20 cellular contexts compared by ENCODE assay signal in genomic region chr6:4564746-4565145, GRCh38.
A peak's percentile ranks its signal among the peaks of the same experiment; 100 is the strongest.
DNase-seq lines count a peak whose midpoint lies in the region; ATAC-seq lines count a peak whose summit lies in the region.
"Had no signal": no experiment of that assay in that cellular context is flagged by ENCODE, and none has a peak within 500 bp of the region (broad histone marks: within the 10 kb centered on the region; RNA-seq: fewer than 3 reads in every experiment).

No MANE protein-coding gene starts in this region.

- DNase-seq in DMS 273 (lab: John Stamatoyannopoulos, UW; ENCODE audit: unreplicated experiment) (peak; percentile 6), DMS 273 treated with DMSO at 0.1 percent for 48 hours (lab: John Stamatoyannopoulos, UW) (no peak), astrocyte of the hippocampus (ENCODE audit: low read depth, low spot score) (peak; percentile 68), islet precursor cell (peak; percentile 45), putamen (ENCODE audit: low spot score) (peak; percentile 19), D341Med (ENCODE audit: low spot score) (no peak)
- no peak for DNase-seq in NK-92 treated with Interleukin-12 subunit alpha and Interleukin-12 subunit beta, amount 100 ng/mL, for 24 hours (lab: John Stamatoyannopoulos, UW)
- DNase-seq: activated CD4-positive, alpha-beta T cell treated with anti-CD3 and anti-CD28 coated beads, Interleukin-2, amount 10 ng/mL, durations not matched to agents 7 days and 5 days; activated gamma-delta T cell; amniotic stem cell; Caco-2; cerebellar nuclear complex; effector memory CD4-positive, alpha-beta T cell; IMR-90; lower lobe of right lung; naive thymus-derived CD8-positive, alpha-beta T cell; NCI-H1694; stimulated activated CD4-positive, alpha-beta T cell treated with anti-CD3 and anti-CD28 coated beads, Interleukin-4, amount 100 ng/mL, for 4 hours had no signal

- no peak for ATAC-seq in HG02798 (IDR thresholded peaks at IDR 0.05; ENCODE audit: poor library complexity, unreplicated experiment)
- ATAC-seq: naive thymus-derived CD8-positive, alpha-beta T cell; Right ventricle myocardium inferior had no signal

Comparison
In these comparisons a context has a peak if more than half of its experiments do, and no peak if none do; other contexts are left out.
1. DNase-seq: peak in DMS 273 (single experiment), astrocyte of the hippocampus (single experiment), islet precursor cell (single experiment) and putamen (single experiment); none in DMS 273 treated with DMSO at 0.1 percent for 48 hours (single experiment), D341Med (single experiment) and NK-92 treated with Interleukin-12 subunit alpha and Interleukin-12 subunit beta, amount 100 ng/mL, for 24 hours (single experiment).